ENCODE assay signal across 1 cellular context in the genomic region with DNA sequence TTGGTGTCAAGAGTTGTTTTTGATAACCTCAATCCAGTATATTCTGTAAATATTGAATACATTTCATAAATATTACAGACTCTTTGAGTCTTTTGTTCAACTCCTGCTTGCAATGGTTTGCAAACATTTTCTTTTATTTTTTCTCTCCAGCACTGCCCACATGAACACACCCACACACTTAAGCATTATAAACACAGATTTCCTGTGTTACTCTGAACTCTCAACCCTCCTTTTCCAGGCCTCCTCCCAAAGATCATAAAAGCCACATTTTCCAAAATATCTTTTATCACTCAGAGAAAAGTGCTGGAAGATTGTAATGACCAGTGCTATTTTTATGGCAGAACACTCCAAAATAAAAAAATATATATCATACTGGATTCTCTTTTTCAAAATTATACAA.
TF ChIP-seq lines count a peak whose summit lies in the region.

No MANE protein-coding gene starts in this region.

TF ChIP-seq in IMR-90, 13 proteins besides CTCF, POLR2A, EP300 and RAD21 (continued from another document):
- TF ChIP-seq, protein P1, sequence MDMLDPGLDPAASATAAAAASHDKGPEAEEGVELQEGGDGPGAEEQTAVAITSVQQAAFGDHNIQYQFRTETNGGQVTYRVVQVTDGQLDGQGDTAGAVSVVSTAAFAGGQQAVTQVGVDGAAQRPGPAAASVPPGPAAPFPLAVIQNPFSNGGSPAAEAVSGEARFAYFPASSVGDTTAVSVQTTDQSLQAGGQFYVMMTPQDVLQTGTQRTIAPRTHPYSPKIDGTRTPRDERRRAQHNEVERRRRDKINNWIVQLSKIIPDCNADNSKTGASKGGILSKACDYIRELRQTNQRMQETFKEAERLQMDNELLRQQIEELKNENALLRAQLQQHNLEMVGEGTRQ (IDR thresholded peaks at IDR 0.05; ENCODE audit: low read depth, low read length) = no peak
